Comparison of ENCODE assay signal across 9 cellular contexts in genomic region chr2:209579236-209579749, GRCh38.
DNase-seq lines count a peak whose midpoint lies in the region; ATAC-seq and TF ChIP-seq lines count a peak whose summit lies in the region.
"Had no signal": no experiment of that assay in that cellular context is flagged by ENCODE, and none has a peak within 500 bp of the region (broad histone marks: within the 10 kb centered on the region; RNA-seq: fewer than 3 reads in every experiment).

No MANE protein-coding gene starts in this region.

- H3K4me1 ChIP-seq in adrenal gland (replicated peaks in 1 of 2) (no peaks in the 10 kb centered on the region), upper lobe of left lung (peaks cover 0 to 3% (median 0%) of the 10 kb centered on the region in 4 donors)

- WGBS in adrenal gland, 4 donors, result 30 to 46% (median 38%) methylated on average over 17 of the region's 17 CpGs
- WGBS in upper lobe of left lung, 2 donors, result 41 to 56% methylated on average over 16 to 17 of the region's 17 CpGs

- H3K36me3 ChIP-seq in BJ (ENCODE audit: control insufficient read depth, insufficient read depth, low read length) (no peaks in the 10 kb centered on the region), adrenal gland (replicated peaks in 1 of 2) (no peaks in the 10 kb centered on the region), upper lobe of left lung (no peaks in the 10 kb centered on the region)
- H3K36me3 ChIP-seq: cardiac muscle cell had no signal

- peak overlapping the region; percentile 42 for H3K4me3 ChIP-seq in BJ (ENCODE audit: low read depth, low read length)
- H3K4me3 ChIP-seq in adrenal gland, result peak overlapping the region in 1 of 4 donors; percentile 30
- H3K4me3 ChIP-seq in upper lobe of left lung, result peak overlapping the region in 3 of 4 donors; percentile 11 to 32 (median 28)
- H3K4me3 ChIP-seq: cardiac muscle cell had no signal

- no peaks in the 10 kb centered on the region for H3K27me3 ChIP-seq in BJ (ENCODE audit: control insufficient read depth, insufficient read depth, low read length)
- no peaks in the 10 kb centered on the region for H3K27me3 ChIP-seq in adrenal gland
- no peaks in the 10 kb centered on the region for H3K27me3 ChIP-seq in layer of hippocampus (ENCODE audit: control insufficient read depth, insufficient read depth, low read length)
- no peaks in the 10 kb centered on the region for H3K27me3 ChIP-seq in upper lobe of left lung
- H3K27me3 ChIP-seq: cardiac muscle cell had no signal

- CTCF ChIA-PET in BJ (lab: Yijun Ruan, JAX), result interaction anchor here (0.6 to 5.1 kb wide), 8 partner anchors 10 to 1404 kb away, joined by 3 to 55 read pairs (median 4); partner anchors contain the start of gene MAP2

- TF ChIP-seq POLR2A in adrenal gland (IDR thresholded peaks at IDR 0.05), result no peak
- no peak for TF ChIP-seq POLR2A in upper lobe of left lung (IDR thresholded peaks at IDR 0.05)

- intact Hi-C loops in adrenal gland (cut with DNase I), result no loop called here

- H3K9me3 ChIP-seq in adrenal gland (replicated peaks in 1 of 3) (no peaks in the 10 kb centered on the region), upper lobe of left lung (no peaks in the 10 kb centered on the region)

- peak in 1 of 2 donors; percentile 19 for ATAC-seq in upper lobe of left lung (ENCODE audit: low FRiP score in 2 of 2)

- H3K27ac ChIP-seq in adrenal gland (no peak overlapping the region), layer of hippocampus (ENCODE audit: low read depth, low read length) (peak overlapping the region; percentile 5), upper lobe of left lung (no peak overlapping the region)
- H3K27ac ChIP-seq: cardiac muscle cell had no signal

- DNase-seq in BJ (ENCODE audit: low read depth) (no peak), NCI-H1092 (lab: John Stamatoyannopoulos, UW) (peak; percentile 87), adrenal gland (peak in 5 of 7 donors; percentile 2 to 76 (median 22)), upper lobe of left lung (no peak), SW 1271 (lab: John Stamatoyannopoulos, UW) (no peak), NCI-H510A (lab: John Stamatoyannopoulos, UW) (no peak)
- DNase-seq in stimulated activated CD4-positive, alpha-beta T cell treated with anti-CD3 and anti-CD28 coated beads, Interleukin-12 subunit alpha, Interleukin-12 subunit beta, amount 100 ng/mL, for 4 hours, result no peak

- POLR2A ChIA-PET in BJ (lab: Charles Lee), result no interaction called here

- no peak for TF ChIP-seq CTCF in BJ (IDR thresholded peaks at IDR 0.05; ENCODE audit: insufficient read depth, low read depth, low read length)
- no peak for TF ChIP-seq CTCF in adrenal gland (IDR thresholded peaks at IDR 0.05)
- no peak for TF ChIP-seq CTCF in upper lobe of left lung (IDR thresholded peaks at IDR 0.05)

- no peak for TF ChIP-seq EP300 in upper lobe of left lung (IDR thresholded peaks at IDR 0.05)

Comparison
In these comparisons a context has a peak if more than half of its experiments do, and no peak if none do; other contexts are left out.
1. DNase-seq: peak in NCI-H1092 (single experiment) and adrenal gland (5 of 7); none in BJ (single experiment), upper lobe of left lung (0 of 2), SW 1271 (0 of 2), NCI-H510A (single experiment) and stimulated activated CD4-positive, alpha-beta T cell treated with anti-CD3 and anti-CD28 coated beads, Interleukin-12 subunit alpha, Interleukin-12 subunit beta, amount 100 ng/mL, for 4 hours (single experiment).